9 cellular contexts compared by ENCODE assay signal in the genomic region with DNA sequence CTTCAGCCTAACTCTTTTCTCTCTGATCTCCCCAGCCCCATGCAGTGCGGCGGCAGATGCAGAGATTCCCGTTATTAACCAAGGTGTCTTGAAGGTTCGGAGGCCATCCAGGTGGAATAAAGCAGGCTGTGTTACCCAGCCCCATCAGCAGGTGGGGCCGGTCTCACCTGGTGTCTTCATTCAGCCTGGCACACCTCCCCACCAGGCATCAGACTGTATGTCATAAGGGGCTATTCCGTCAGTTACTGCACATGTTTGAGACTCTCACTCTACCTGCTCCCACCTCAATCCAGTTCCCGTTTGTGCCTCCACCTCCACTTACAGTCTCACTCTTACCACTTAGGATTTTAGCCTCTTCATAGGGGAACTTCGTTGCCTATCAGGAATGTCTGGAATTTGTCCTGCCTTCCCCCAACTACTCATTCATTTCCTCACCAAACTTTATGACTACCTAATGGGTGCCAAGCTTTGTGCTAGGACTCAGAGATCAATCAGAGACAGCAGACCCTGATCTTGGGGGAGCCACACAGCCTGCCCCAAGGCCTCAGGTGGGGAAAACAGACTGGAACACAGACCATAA.
DNase-seq lines count a peak whose midpoint lies in the region; ATAC-seq and TF ChIP-seq lines count a peak whose summit lies in the region.
"Had no signal": no experiment of that assay in that cellular context is flagged by ENCODE, and none has a peak within 500 bp of the region (broad histone marks: within the 10 kb centered on the region; RNA-seq: fewer than 3 reads in every experiment).

No MANE protein-coding gene starts in this region.

- WGBS in psoas muscle, 3 donors, result 80 to 83% (median 82%) methylated on average over 8 of the region's 8 CpGs

- no peak overlapping the region for H3K27ac ChIP-seq in psoas muscle

- H3K27me3 ChIP-seq in psoas muscle (ENCODE audit: insufficient read depth in 3 of 3, low read length in 2 of 3), result peaks cover 0 to 2% (median 0%) of the 10 kb centered on the region in 3 donors

- H3K9me3 ChIP-seq in psoas muscle, result no peaks in the 10 kb centered on the region

- intact Hi-C loops in psoas muscle (cut with DNase I), result loop anchor here in 1 of 2 donors (5.0 kb wide), 1 partner anchor 168 kb away; a partner anchor contains a TSS

- TF ChIP-seq CTCF in LNCaP clone FGC (IDR thresholded peaks at IDR 0.05; ENCODE audit: control insufficient read depth, extremely low read depth, insufficient read depth), result peak; percentile 62
- TF ChIP-seq CTCF in epithelial cell of proximal tubule (conservative IDR thresholded peaks at IDR 0.05; ENCODE audit: low read depth, low read length), result peak; percentile 64
- peak; percentile 51 for TF ChIP-seq CTCF in psoas muscle (IDR thresholded peaks at IDR 0.05)

- DNase-seq in NCI-H2171 treated with DMSO at 0.1 percent for 48 hours (lab: John Stamatoyannopoulos, UW) (peak; percentile 10), NCI-H2171 (lab: John Stamatoyannopoulos, UW) (no peak), LNCaP clone FGC (ENCODE audit: low read depth) (no peak), epithelial cell of proximal tubule (ENCODE audit: low read depth) (no peak), psoas muscle (peak; percentile 13 to 61), cortex of kidney (lab: John Stamatoyannopoulos, UW) (no peak), NOMO-1 treated with dmso at 0.1 percent for 144 hours (lab: John Stamatoyannopoulos, UW; ENCODE audit: unreplicated experiment) (no peak)
- no peak for DNase-seq in stimulated activated CD4-positive, alpha-beta T cell treated with anti-CD3 and anti-CD28 coated beads, Interleukin-4, amount 100 ng/mL, for 24 hours
- DNase-seq: activated CD4-positive, CD25-positive, alpha-beta regulatory T cell had no signal

- no peaks in the 10 kb centered on the region for H3K36me3 ChIP-seq in psoas muscle (ENCODE audit: insufficient read depth in 1 of 2, low read depth in 1 of 2)

- H3K4me3 ChIP-seq in LNCaP clone FGC (ENCODE audit: low read depth, low read length) (no peak overlapping the region), epithelial cell of proximal tubule (ENCODE audit: low read depth, low read length) (no peak overlapping the region), psoas muscle (no peak overlapping the region)

- H3K4me1 ChIP-seq in psoas muscle, result no peaks in the 10 kb centered on the region

- ATAC-seq in psoas muscle, result peak; percentile 71 to 87 (median 74)

Comparison
In these comparisons a context has a peak if more than half of its experiments do, and no peak if none do; other contexts are left out.
1. DNase-seq: peak in NCI-H2171 treated with DMSO at 0.1 percent for 48 hours (single experiment) and psoas muscle (2 of 2); none in NCI-H2171 (single experiment), LNCaP clone FGC (single experiment), epithelial cell of proximal tubule (single experiment), stimulated activated CD4-positive, alpha-beta T cell treated with anti-CD3 and anti-CD28 coated beads, Interleukin-4, amount 100 ng/mL, for 24 hours (single experiment), cortex of kidney (single experiment) and NOMO-1 treated with dmso at 0.1 percent for 144 hours (single experiment).
2. Peak in every context shown above with its lines, with median percentiles within 50 percentile points of each other: CTCF ChIP-seq.